24 cellular contexts compared by ENCODE assay signal in the genomic region with DNA sequence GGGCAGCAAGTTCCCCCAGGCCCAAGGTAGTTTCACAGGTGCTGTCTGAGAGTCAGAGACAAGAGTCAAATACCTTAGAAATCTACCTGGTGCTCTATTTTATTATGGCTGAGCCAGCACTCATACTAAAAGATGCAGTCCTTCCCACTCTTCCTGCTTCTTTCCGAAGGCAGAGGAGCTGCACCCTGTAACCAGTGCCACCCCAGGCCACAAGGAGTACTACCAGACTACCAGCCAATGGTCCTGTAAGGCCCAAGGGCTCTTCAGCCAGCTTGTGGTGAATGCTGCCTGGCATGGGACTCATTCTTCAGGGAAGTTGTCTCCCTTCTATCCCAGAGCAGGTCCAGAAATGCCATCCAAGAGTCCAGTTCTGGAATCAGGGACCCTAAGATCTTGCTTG.
"Had no signal": no experiment of that assay in that cellular context is flagged by ENCODE, and none has a peak within 500 bp of the region (broad histone marks: within the 10 kb centered on the region; RNA-seq: fewer than 3 reads in every experiment).

No MANE protein-coding gene starts in this region.

- H3K4me1 Mint-ChIP-seq: neural crest cell had no signal

- H3K4me3 Mint-ChIP-seq: activated T-cell treated with anti-CD3 and anti-CD28 coated beads, Interleukin-2, amount 50 U/mL, for 4 hours; naive B cell; neural crest cell had no signal

- H3K36me3 ChIP-seq: adrenal gland, gastroesophageal sphincter, thyroid gland, uterus had no signal

- H3K27ac ChIP-seq: adrenal gland, gastroesophageal sphincter, thyroid gland, uterus had no signal

- H3K9me3 ChIP-seq: adrenal gland, thyroid gland, uterus had no signal

- H3K27me3 ChIP-seq: adrenal gland, gastroesophageal sphincter, thyroid gland, uterus had no signal

- FAIRE-seq: astrocyte, bronchial epithelial cell had no signal

- ATAC-seq: activated CD4-positive, CD25-positive, alpha-beta regulatory T cell treated with anti-CD3 and anti-CD28 coated beads, Interleukin-2, amount 50 U/mL, for 24 hours; activated naive CD4-positive, alpha-beta T cell treated with anti-CD3 and anti-CD28 coated beads, Interleukin-2, amount 50 U/mL, for 72 hours; activated T-cell treated with anti-CD3 and anti-CD28 coated beads, Interleukin-2, amount 50 U/mL, for 4 hours; gastroesophageal sphincter; mucosa of descending colon had no signal

- H3K27ac Mint-ChIP-seq: activated naive CD4-positive, alpha-beta T cell treated with anti-CD3 and anti-CD28 coated beads, Interleukin-2, amount 50 U/mL, for 72 hours; naive B cell; progenitor cell of endocrine pancreas had no signal

- H3K4me1 ChIP-seq: adrenal gland, gastroesophageal sphincter, thyroid gland, uterus had no signal

- H3K27me3 Mint-ChIP-seq: progenitor cell of endocrine pancreas had no signal

- DNase-seq: activated CD4-positive, alpha-beta T cell treated with anti-CD3 and anti-CD28 coated beads, Interleukin-2, amount 50 U/mL, for 1 hour; activated CD8-positive, alpha-beta memory T cell treated with anti-CD3 and anti-CD28 coated beads, Interleukin-2, amount 50 U/mL, for 4 hours; activated effector memory CD4-positive, alpha-beta T cell treated with anti-CD3 and anti-CD28 coated beads, Interleukin-2, amount 50 U/mL, for 16 hours; activated T-cell treated with anti-CD3 and anti-CD28 coated beads, Interleukin-2, amount 50 U/mL, for 4 hours; adrenal gland; cerebellar nuclear complex; cortex of kidney; mesenchymal stem cell; mucosa of descending colon; naive B cell; stimulated activated CD4-positive, alpha-beta T cell treated with anti-CD3 and anti-CD28 coated beads, Interleukin-12 subunit alpha, Interleukin-12 subunit beta, amount 100 ng/mL, for 4 hours; stimulated activated CD4-positive, alpha-beta T cell treated with anti-CD3 and anti-CD28 coated beads, Interleukin-1b, Interleukin-23, amount 100 ng/mL, for 48 hours; stimulated activated CD8-positive, alpha-beta memory T cell treated with anti-CD3 and anti-CD28 coated beads, Interleukin-4, amount 100 ng/mL, for 48 hours; stimulated activated naive CD4-positive, alpha-beta T cell treated with Interleukin-2 at 50 U/mL for 16 hours; T-helper 9 cell; thyroid gland; uterus had no signal

- H3K4me3 ChIP-seq: adrenal gland, gastroesophageal sphincter, mucosa of descending colon, thyroid gland, uterus had no signal
